18 cellular contexts compared by ENCODE assay signal in the genomic region with DNA sequence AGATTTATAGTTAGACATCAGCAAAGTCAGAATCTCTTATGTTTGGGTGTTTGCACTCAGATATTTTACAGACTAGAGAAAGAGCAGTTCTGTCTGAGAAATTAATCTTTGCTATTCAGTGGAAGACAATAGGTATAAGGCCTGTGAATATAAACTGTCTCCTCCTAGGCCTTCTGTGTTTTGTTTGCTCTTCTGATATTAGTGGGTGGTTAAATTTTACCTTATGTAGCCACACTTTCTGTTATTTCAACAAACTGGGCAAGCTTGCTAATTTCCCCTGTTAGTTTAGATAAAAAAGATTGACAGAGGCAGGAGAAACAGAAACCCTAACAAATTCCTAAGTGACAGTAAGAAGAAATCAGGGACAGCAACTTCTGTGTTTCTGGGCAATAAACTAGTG.
DNase-seq lines count a peak whose midpoint lies in the region; ATAC-seq and TF ChIP-seq lines count a peak whose summit lies in the region.
"Had no signal": no experiment of that assay in that cellular context is flagged by ENCODE, and none has a peak within 500 bp of the region (broad histone marks: within the 10 kb centered on the region; RNA-seq: fewer than 3 reads in every experiment).

No MANE protein-coding gene starts in this region.

- no peak for DNase-seq in activated T-cell treated with anti-CD3 and anti-CD28 coated beads, Interleukin-2, amount 50 U/mL, for 72 hours
- DNase-seq in activated T-cell treated with anti-CD3 and anti-CD28 coated beads for 4 hours (no peak), endodermal cell (no peak), right lobe of liver (no peak), SHP77 treated with DMSO at 0.1 percent for 48 hours (lab: John Stamatoyannopoulos, UW) (no peak), lower lobe of right lung (no peak), Right ventricle myocardium inferior (ENCODE audit: missing footprints) (no peak)
- DNase-seq in stimulated activated effector memory CD8-positive, alpha-beta T cell treated with anti-CD3 and anti-CD28 coated beads, Interleukin-12 subunit alpha, Interleukin-12 subunit beta, amount 100 ng/mL, for 72 hours (ENCODE audit: low spot score in 2 of 2), result no peak
- DNase-seq: AML-193; CD4-positive, alpha-beta T cell; DMS79 treated with DMSO at 0.1 percent for 48 hours; GF-D8; HCEC 1CT had no signal

- peak overlapping the region; percentile 8 for H3K9ac ChIP-seq in endodermal cell (ENCODE audit: extremely low read depth, low read length, poor library complexity, severe bottlenecking)

- intact Hi-C loops in right lobe of liver (cut with DNase I) (no loop called here), lower lobe of right lung (cut with DNase I) (no loop called here), Right ventricle myocardium inferior (cut with DNase I) (no loop called here)

- H3K4me1 Mint-ChIP-seq in activated T-cell treated with anti-CD3 and anti-CD28 coated beads, Interleukin-2, amount 50 U/mL, for 72 hours (ENCODE audit: low read depth), result no peaks in the 10 kb centered on the region
- peaks cover 57% of the 10 kb centered on the region for H3K4me1 Mint-ChIP-seq in endodermal cell
- H3K4me1 Mint-ChIP-seq in stimulated activated effector memory CD8-positive, alpha-beta T cell treated with anti-CD3 and anti-CD28 coated beads, Interleukin-12 subunit alpha, Interleukin-12 subunit beta, amount 100 ng/mL, for 72 hours, result no peaks in the 10 kb centered on the region

- no peak for ATAC-seq in activated T-cell treated with anti-CD3 and anti-CD28 coated beads, Interleukin-2, amount 50 U/mL, for 72 hours (replicated peaks in 1 of 2)
- ATAC-seq in right lobe of liver (peak in 3 of 4 donors; percentile 50 to 64 (median 52)), lower lobe of right lung (no peak), Right ventricle myocardium inferior (no peak)
- ATAC-seq in stimulated activated effector memory CD8-positive, alpha-beta T cell treated with anti-CD3 and anti-CD28 coated beads, Interleukin-12 subunit alpha, Interleukin-12 subunit beta, amount 100 ng/mL, for 72 hours, result no peak
- ATAC-seq: A549, GM23338 had no signal

- no peak overlapping the region for H3K4me3 ChIP-seq in endodermal cell (ENCODE audit: low read length)
- H3K4me3 ChIP-seq in right lobe of liver, result no peak overlapping the region
- no peak overlapping the region for H3K4me3 ChIP-seq in lower lobe of right lung
- H3K4me3 ChIP-seq: A549, GM23338 had no signal

- peaks cover 6% of the 10 kb centered on the region for H3K4me1 ChIP-seq in endodermal cell (ENCODE audit: control insufficient read depth, insufficient read depth, low read length)
- H3K4me1 ChIP-seq in right lobe of liver, result peaks cover 0 to 19% (median 3%) of the 10 kb centered on the region in 4 donors
- H3K4me1 ChIP-seq in lower lobe of right lung, result no peaks in the 10 kb centered on the region
- H3K4me1 ChIP-seq: A549 had no signal

- no peak for TF ChIP-seq POLR2A in right lobe of liver (IDR thresholded peaks at IDR 0.05)

- H3K36me3 ChIP-seq in endodermal cell (ENCODE audit: control insufficient read depth, insufficient read depth, low read length), result peaks cover 10% of the 10 kb centered on the region
- H3K36me3 ChIP-seq in right lobe of liver, result no peaks in the 10 kb centered on the region
- peaks cover 49% of the 10 kb centered on the region for H3K36me3 ChIP-seq in lower lobe of right lung

- TF ChIP-seq CTCF in endodermal cell (conservative IDR thresholded peaks at IDR 0.05), result no peak
- TF ChIP-seq CTCF in right lobe of liver (IDR thresholded peaks at IDR 0.05), result no peak
- TF ChIP-seq CTCF in lower lobe of right lung (IDR thresholded peaks at IDR 0.05), result no peak

- no peaks in the 10 kb centered on the region for H3K27me3 Mint-ChIP-seq in activated T-cell treated with anti-CD3 and anti-CD28 coated beads, Interleukin-2, amount 50 U/mL, for 72 hours (ENCODE audit: low read depth)
- no peaks in the 10 kb centered on the region for H3K27me3 Mint-ChIP-seq in endodermal cell (ENCODE audit: insufficient read depth)
- H3K27me3 Mint-ChIP-seq: CD4-positive, alpha-beta T cell had no signal

- peak overlapping the region; percentile 47 for H3K27ac Mint-ChIP-seq in activated T-cell treated with anti-CD3 and anti-CD28 coated beads, Interleukin-2, amount 50 U/mL, for 72 hours
- no peak overlapping the region for H3K27ac Mint-ChIP-seq in endodermal cell
- peak overlapping the region; percentile 69 for H3K27ac Mint-ChIP-seq in stimulated activated effector memory CD8-positive, alpha-beta T cell treated with anti-CD3 and anti-CD28 coated beads, Interleukin-12 subunit alpha, Interleukin-12 subunit beta, amount 100 ng/mL, for 72 hours
- H3K27ac Mint-ChIP-seq: CD4-positive, alpha-beta T cell; GM23338 had no signal

- H3K27ac ChIP-seq in endodermal cell (ENCODE audit: low read depth, low read length), result no peak overlapping the region
- H3K27ac ChIP-seq in right lobe of liver, result peak overlapping the region in 1 of 3 donors; percentile 44
- H3K27ac ChIP-seq in lower lobe of right lung, result no peak overlapping the region
- H3K27ac ChIP-seq: 22Rv1, A549, C4-2B, HL-60 had no signal

- no peaks in the 10 kb centered on the region for H3K9me3 Mint-ChIP-seq in activated T-cell treated with anti-CD3 and anti-CD28 coated beads, Interleukin-2, amount 50 U/mL, for 72 hours
- H3K9me3 Mint-ChIP-seq in endodermal cell, result no peaks in the 10 kb centered on the region
- H3K9me3 Mint-ChIP-seq in stimulated activated effector memory CD8-positive, alpha-beta T cell treated with anti-CD3 and anti-CD28 coated beads, Interleukin-12 subunit alpha, Interleukin-12 subunit beta, amount 100 ng/mL, for 72 hours, result no peaks in the 10 kb centered on the region
- H3K9me3 Mint-ChIP-seq: CD4-positive, alpha-beta T cell; GM23338 had no signal

- no peak overlapping the region for H3K4me3 Mint-ChIP-seq in activated T-cell treated with anti-CD3 and anti-CD28 coated beads, Interleukin-2, amount 50 U/mL, for 72 hours
- no peak overlapping the region for H3K4me3 Mint-ChIP-seq in endodermal cell
- H3K4me3 Mint-ChIP-seq in stimulated activated effector memory CD8-positive, alpha-beta T cell treated with anti-CD3 and anti-CD28 coated beads, Interleukin-12 subunit alpha, Interleukin-12 subunit beta, amount 100 ng/mL, for 72 hours, result no peak overlapping the region
- H3K4me3 Mint-ChIP-seq: CD4-positive, alpha-beta T cell; GM23338 had no signal

- H3K36me3 Mint-ChIP-seq in activated T-cell treated with anti-CD3 and anti-CD28 coated beads, Interleukin-2, amount 50 U/mL, for 72 hours (ENCODE audit: insufficient read depth in 2 of 2), result peaks cover 0 to 11% of the 10 kb centered on the region in 2 donors
- peaks cover 49% of the 10 kb centered on the region for H3K36me3 Mint-ChIP-seq in endodermal cell (ENCODE audit: low read depth)
- H3K36me3 Mint-ChIP-seq in stimulated activated effector memory CD8-positive, alpha-beta T cell treated with anti-CD3 and anti-CD28 coated beads, Interleukin-12 subunit alpha, Interleukin-12 subunit beta, amount 100 ng/mL, for 72 hours, result peaks cover 85% of the 10 kb centered on the region

- H3K27me3 ChIP-seq in endodermal cell (ENCODE audit: control insufficient read depth, insufficient read depth, low read length, poor library complexity, severe bottlenecking) (no peaks in the 10 kb centered on the region), right lobe of liver (no peaks in the 10 kb centered on the region), lower lobe of right lung (ENCODE audit: low read depth) (no peaks in the 10 kb centered on the region)

- H3K9me3 ChIP-seq in endodermal cell (ENCODE audit: control insufficient read depth, low read length) (no peaks in the 10 kb centered on the region), right lobe of liver (no peaks in the 10 kb centered on the region), lower lobe of right lung (no peaks in the 10 kb centered on the region)
- H3K9me3 ChIP-seq: A549 had no signal

Comparison
In these comparisons a context has a peak if more than half of its experiments do, and no peak if none do; other contexts are left out.
1. ATAC-seq: peak in right lobe of liver (3 of 4); none in activated T-cell treated with anti-CD3 and anti-CD28 coated beads, Interleukin-2, amount 50 U/mL, for 72 hours (0 of 2), stimulated activated effector memory CD8-positive, alpha-beta T cell treated with anti-CD3 and anti-CD28 coated beads, Interleukin-12 subunit alpha, Interleukin-12 subunit beta, amount 100 ng/mL, for 72 hours (single experiment), lower lobe of right lung (0 of 2) and Right ventricle myocardium inferior (single experiment).